Comparison of ENCODE assay signal across 8 cellular contexts in the genomic region with DNA sequence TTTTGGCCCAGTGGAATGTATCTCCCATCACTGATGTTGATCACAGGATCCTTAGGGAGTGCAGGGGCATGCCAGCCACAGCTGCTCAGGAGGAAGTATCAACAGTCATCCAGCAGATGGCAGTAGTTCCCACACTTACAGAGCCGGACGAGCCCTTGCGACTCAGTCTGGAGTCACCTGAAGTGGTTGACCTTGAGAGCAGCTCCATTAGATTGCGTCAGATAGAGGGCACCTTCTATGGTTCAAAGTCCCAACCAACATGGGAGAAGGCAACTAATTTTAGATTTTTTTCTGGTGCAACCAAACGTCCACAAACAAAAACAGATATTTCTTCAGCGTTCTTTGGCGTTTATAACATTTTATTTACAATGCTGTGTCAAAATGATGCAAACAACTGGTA.
A peak's percentile ranks its signal among the peaks of the same experiment; 100 is the strongest.
DNase-seq lines count a peak whose midpoint lies in the region; ATAC-seq and TF ChIP-seq lines count a peak whose summit lies in the region.

No MANE protein-coding gene starts in this region.

- TF ChIP-seq CTCF in AG04450 (IDR thresholded peaks at IDR 0.05; ENCODE audit: low read depth, low read length): peak; percentile 86
- peak; percentile 92 for TF ChIP-seq CTCF in brain microvascular endothelial cell (IDR thresholded peaks at IDR 0.05; ENCODE audit: low read depth, low read length, missing control alignments)

- no peaks in the 10 kb centered on the region for H3K9me3 ChIP-seq in AG04450 (ENCODE audit: control insufficient read depth, insufficient read depth, low read length)

- CTCF ChIA-PET in AG04450 (lab: Charles Lee) (interaction anchor here (0.6 to 3.3 kb wide), 43 partner anchors 10 to 900 kb away, joined by 3 to 71 read pairs (median 5); no protein-coding TSS in a partner anchor), T-cell (lab: Charles Lee) (interaction anchor here (0.6 to 1.1 kb wide), 7 partner anchors 18 to 595 kb away, joined by 3 to 4 read pairs (median 3); no protein-coding TSS in a partner anchor)

- no peak overlapping the region for H3K27ac Mint-ChIP-seq in T-cell

- ATAC-seq in GM18519 (IDR thresholded peaks at IDR 0.05; ENCODE audit: low FRiP score, unreplicated experiment): peak; percentile 94
- ATAC-seq in HG02973 (IDR thresholded peaks at IDR 0.05; ENCODE audit: unreplicated experiment): peak; percentile 97
- ATAC-seq in T-cell (replicated peaks in 1 of 4): peak; percentile 58 to 75 (median 70)

- H3K4me1 Mint-ChIP-seq in T-cell: peaks cover 5 to 20% (median 19%) of the 10 kb centered on the region in 3 donors

- H3K4me3 ChIP-seq in AG04450 (ENCODE audit: low read depth, low read length) (no peak overlapping the region), brain microvascular endothelial cell (ENCODE audit: low read depth, low read length) (no peak overlapping the region)

- no peaks in the 10 kb centered on the region for H3K9me3 Mint-ChIP-seq in T-cell

- H3K36me3 ChIP-seq in brain microvascular endothelial cell (replicated peaks): no peaks in the 10 kb centered on the region

- peaks cover 16 to 36% of the 10 kb centered on the region in 2 donors for H3K27me3 Mint-ChIP-seq in T-cell

- POLR2A ChIA-PET in AG04450 (lab: Yijun Ruan, JAX): interaction anchor here (0.5 kb wide), 1 partner anchor 462 kb away, joined by 3 read pairs; no protein-coding TSS in a partner anchor
- POLR2A ChIA-PET in T-cell (lab: Charles Lee): no interaction called here

- DNase-seq in AG04450 (ENCODE audit: low read depth, low spot score) (peak; percentile 46), NCI-H1694 treated with DMSO at 0.1 percent for 48 hours (lab: John Stamatoyannopoulos, UW) (peak; percentile 51), T-cell (peak in 21 of 34 experiments; percentile 1 to 38 (median 19)), brain microvascular endothelial cell (peak; percentile 63), inferior parietal cortex (ENCODE audit: extremely low spot score) (peak; percentile 81)
- DNase-seq in stimulated activated CD4-positive, alpha-beta T cell treated with anti-CD3 and anti-CD28 coated beads, Interleukin-2, amount 100 ng/mL, for 24 hours: peak; percentile 36 to 57

- in situ Hi-C loops in brain microvascular endothelial cell (cut with HindIII; ENCODE audit: low pct_ligation_motif_present, low sequenced_read_pairs): no loop called here

- no peaks in the 10 kb centered on the region for H3K36me3 Mint-ChIP-seq in T-cell

- H3K4me3 Mint-ChIP-seq in T-cell: no peak overlapping the region

- no peak overlapping the region for H3K27ac ChIP-seq in AG04450 (ENCODE audit: low read depth, low read length)
- H3K27ac ChIP-seq in brain microvascular endothelial cell: no peak overlapping the region

- H3K27me3 ChIP-seq in AG04450 (ENCODE audit: control insufficient read depth, insufficient read depth, low read length): peaks cover 25% of the 10 kb centered on the region
- H3K27me3 ChIP-seq in brain microvascular endothelial cell (replicated peaks): no peaks in the 10 kb centered on the region

Comparison
In these comparisons a context has a peak if more than half of its experiments do, and no peak if none do; other contexts are left out.
1. DNase-seq: peak in every context shown above with its lines; median percentile 81 in inferior parietal cortex; 63 in brain microvascular endothelial cell; 51 in NCI-H1694 treated with DMSO at 0.1 percent for 48 hours; 46 in stimulated activated CD4-positive, alpha-beta T cell treated with anti-CD3 and anti-CD28 coated beads, Interleukin-2, amount 100 ng/mL, for 24 hours; 46 in AG04450; 19 in T-cell.